24 cellular contexts compared by ENCODE assay signal in the genomic region with DNA sequence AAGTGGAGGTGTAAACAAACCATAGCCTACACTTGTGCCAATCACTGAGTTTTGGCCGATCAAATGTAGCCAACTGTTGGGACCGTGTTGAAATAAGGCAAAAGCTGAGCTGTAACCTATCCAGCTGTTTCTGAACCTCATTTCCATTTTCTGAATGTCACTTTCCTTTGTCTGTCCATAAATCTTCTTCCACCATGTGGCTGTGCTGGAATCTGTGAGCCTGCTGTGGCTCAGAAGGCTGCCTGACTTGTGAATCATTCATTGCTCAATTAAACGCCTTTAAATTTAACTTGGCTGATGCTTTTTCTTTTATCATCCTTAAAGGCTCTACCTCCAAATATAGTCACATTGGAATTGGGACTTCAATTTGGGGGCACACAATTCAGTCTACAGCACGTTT.
DNase-seq lines count a peak whose midpoint lies in the region; ATAC-seq and TF ChIP-seq lines count a peak whose summit lies in the region.
"Had no signal": no experiment of that assay in that cellular context is flagged by ENCODE, and none has a peak within 500 bp of the region (broad histone marks: within the 10 kb centered on the region; RNA-seq: fewer than 3 reads in every experiment).

No MANE protein-coding gene starts in this region.

- H3K4me3 ChIP-seq in AG10803 (ENCODE audit: low read length) = no peak overlapping the region
- H3K4me3 ChIP-seq in IMR-90 (ENCODE audit: insufficient read depth, low read depth, low read length) = no peak overlapping the region
- no peak overlapping the region for H3K4me3 ChIP-seq in astrocyte of the cerebellum (ENCODE audit: low read depth, low read length)
- H3K4me3 ChIP-seq in coronary artery = no peak overlapping the region
- H3K4me3 ChIP-seq: esophagus muscularis mucosa, heart right ventricle, right lobe of liver, uterus had no signal

- peak; percentile 84 for DNase-seq in AG10803 (ENCODE audit: low read depth)
- peak; percentile 70 for DNase-seq in IMR-90
- DNase-seq in astrocyte of the cerebellum (ENCODE audit: low read depth) = peak; percentile 63
- peak; percentile 79 for DNase-seq in kidney glomerular epithelial cell (lab: John Stamatoyannopoulos, UW)
- DNase-seq in activated T-cell treated with anti-CD3 and anti-CD28 coated beads, Interleukin-2, amount 50 U/mL, for 48 hours = no peak
- no peak for DNase-seq in OCI-M2 (lab: John Stamatoyannopoulos, UW; ENCODE audit: unreplicated experiment)
- DNase-seq in HCEC 1CT = no peak
- no peak for DNase-seq in coronary artery (ENCODE audit: low spot score)
- DNase-seq: ACHN; activated CD4-positive, alpha-beta T cell treated with anti-CD3 and anti-CD28 coated beads, Interleukin-2, amount 10 ng/mL, durations not matched to agents 24 days and 14 days; activated CD8-positive, alpha-beta memory T cell treated with anti-CD3 and anti-CD28 coated beads, Interleukin-2, amount 50 U/mL, for 48 hours; activated naive CD4-positive, alpha-beta T cell treated with Interleukin-2 at 50 U/mL for 16 hours; aorta; COR-L47; heart right ventricle; NCI-H1436; right lobe of liver; stimulated activated CD4-positive, alpha-beta T cell treated with anti-CD3 and anti-CD28 coated beads, Interleukin-2, amount 100 ng/mL, for 24 hours; uterus had no signal

- no peak for TF ChIP-seq CTCF in AG10803 (conservative IDR thresholded peaks at IDR 0.05; ENCODE audit: low read length)
- TF ChIP-seq CTCF in IMR-90 (conservative IDR thresholded peaks at IDR 0.05; ENCODE audit: low read depth, low read length) = no peak
- TF ChIP-seq CTCF in astrocyte of the cerebellum (IDR thresholded peaks at IDR 0.05; ENCODE audit: low read depth, low read length, missing control alignments) = no peak
- no peak for TF ChIP-seq CTCF in coronary artery (IDR thresholded peaks at IDR 0.05)

- intact Hi-C loops in IMR-90 (cut with micrococcal nuclease) = loop anchor here (5.0 kb wide), 1 partner anchor 47 kb away; no protein-coding TSS in a partner anchor

- no peak overlapping the region for H4K5ac ChIP-seq in IMR-90 (ENCODE audit: low read depth, low read length)

- in situ Hi-C loops in IMR-90 (cut with MboI; ENCODE audit: low sequenced_read_pairs) = no loop called here
- in situ Hi-C loops in astrocyte of the cerebellum (cut with HindIII; ENCODE audit: low sequenced_read_pairs) = no loop called here

- H3K79me1 ChIP-seq in IMR-90 (ENCODE audit: low read depth in 1 of 2, low read length in 2 of 2) = no peaks in the 10 kb centered on the region

- no peak overlapping the region for H3K9ac ChIP-seq in IMR-90 (ENCODE audit: low read depth, low read length)
- H3K9ac ChIP-seq: KMS-11 had no signal

- no peak for TF ChIP-seq RAD21 in IMR-90 (IDR thresholded peaks at IDR 0.05; ENCODE audit: low read length)

- no peak overlapping the region for H2AK9ac ChIP-seq in IMR-90 (replicated peaks; ENCODE audit: low read depth, low read length, poor library complexity)

- H2AK5ac ChIP-seq in IMR-90 (ENCODE audit: low read depth, low read length) = no peak overlapping the region

- H2BK15ac ChIP-seq in IMR-90 (ENCODE audit: low read depth, low read length) = peak overlapping the region; percentile 59; the same call in 1 of the 3 replicates

- POLR2A ChIA-PET in IMR-90 (lab: Charles Lee; ENCODE audit: unreplicated experiment) = no interaction called here

- H2AFZ ChIP-seq in IMR-90 (replicated peaks; ENCODE audit: low read length, poor library complexity) = no peak overlapping the region

- H3K9me1 ChIP-seq in IMR-90 (ENCODE audit: insufficient read depth, low read length) = no peaks in the 10 kb centered on the region

- peak overlapping the region; percentile 78 for H2BK5ac ChIP-seq in IMR-90 (ENCODE audit: low read depth, low read length, poor library complexity, severe bottlenecking)

- H3K36me3 ChIP-seq in IMR-90 (ENCODE audit: control insufficient read depth, insufficient read depth, low read length) = no peaks in the 10 kb centered on the region
- H3K36me3 ChIP-seq: esophagus muscularis mucosa, heart right ventricle, neutrophil, right lobe of liver, uterus had no signal

- ATAC-seq in IMR-90 (ENCODE audit: low read depth) = peak; percentile 37; the same call in 1 of the 2 replicates
- ATAC-seq: heart right ventricle, right lobe of liver had no signal

- H3K4ac ChIP-seq in IMR-90 (ENCODE audit: low read depth, low read length) = peak overlapping the region; percentile 76

- H4K20me1 ChIP-seq in IMR-90 (ENCODE audit: insufficient read depth, low read length) = no peaks in the 10 kb centered on the region

- H3K27ac ChIP-seq in IMR-90 (ENCODE audit: insufficient read depth, low read length) (no peak overlapping the region), coronary artery (no peak overlapping the region)
- H3K27ac ChIP-seq: esophagus muscularis mucosa, heart right ventricle, HL-60, KMS-11, neutrophil, right lobe of liver, RWPE1, uterus had no signal

- no peaks in the 10 kb centered on the region for H3K27me3 ChIP-seq in IMR-90 (ENCODE audit: control insufficient read depth, insufficient read depth, low read length)
- H3K27me3 ChIP-seq: esophagus muscularis mucosa, heart right ventricle, neutrophil, right lobe of liver, uterus had no signal

- dilution Hi-C loops in IMR-90 (cut with HindIII; ENCODE audit: low sequenced_read_pairs, unreplicated experiment) = no loop called here

- H3K9me3 ChIP-seq in IMR-90 (ENCODE audit: control insufficient read depth, insufficient read depth, low read length) = no peaks in the 10 kb centered on the region
- H3K9me3 ChIP-seq: esophagus muscularis mucosa, neutrophil, right lobe of liver, uterus had no signal

- BruUV-seq in IMR-90 (replicated peaks; lab: Mats Ljungman, UMichigan) = no TSS peak

- no CpG with 5 or more reads among the region's 4 CpGs for WGBS in IMR-90 (ENCODE audit: extremely low coverage in 2 of 2, insufficient read length in 1 of 2), 2 experiments

- H2BK20ac ChIP-seq in IMR-90 (ENCODE audit: low read depth, low read length) = peak overlapping the region; percentile 61; the same call in 1 of the 2 replicates

- H3K18ac ChIP-seq in IMR-90 (ENCODE audit: low read depth, low read length) = peak overlapping the region; percentile 11; the same call in 1 of the 2 replicates

- H2BK120ac ChIP-seq in IMR-90 (ENCODE audit: low read depth, low read length) = peak overlapping the region; percentile 64; the same call in 1 of the 2 replicates

- no peak overlapping the region for H3K4me2 ChIP-seq in IMR-90 (ENCODE audit: low read depth, low read length)
- H3K4me2 ChIP-seq: KMS-11 had no signal

- H3K23ac ChIP-seq in IMR-90 (ENCODE audit: low read depth, low read length) = no peak overlapping the region; the same call in 1 of the 2 replicates

- CTCF ChIA-PET in IMR-90 (lab: Yijun Ruan, JAX) = no interaction called here

- H3K4me1 ChIP-seq in IMR-90 (ENCODE audit: control insufficient read depth, insufficient read depth, low read length) = peaks cover 7% of the 10 kb centered on the region; the same call in 1 of the 2 replicates
- H3K4me1 ChIP-seq: uterus had no signal

- peak overlapping the region in 1 of 2 experiments; percentile 67; a peak in 1 of 4 replicates for H4K8ac ChIP-seq in IMR-90 (ENCODE audit: low read depth in 2 of 2, low read length in 2 of 2)

- H4K91ac ChIP-seq in IMR-90 (ENCODE audit: insufficient read depth, low read depth, low read length) = 0 out of 2 replicates have a peak overlapping the region, but pooled peaks have one; percentile 43

- no peak for TF ChIP-seq POLR2A in IMR-90 (IDR thresholded peaks at IDR 0.05; ENCODE audit: low read depth, low read length)

- no peak overlapping the region for H3K14ac ChIP-seq in IMR-90 (replicated peaks; ENCODE audit: low read depth, low read length)

- no peak overlapping the region for H3K56ac ChIP-seq in IMR-90 (ENCODE audit: extremely low read depth, insufficient read depth, low read length)

TF ChIP-seq in IMR-90, 13 proteins besides CTCF, POLR2A, EP300 and RAD21:
- TF ChIP-seq MAFK (IDR thresholded peaks at IDR 0.05; ENCODE audit: low read depth, low read length) = no peak
- TF ChIP-seq CEBPB (IDR thresholded peaks at IDR 0.05; ENCODE audit: low read depth, low read length) = peak; percentile 75; the same call in 1 of the 2 replicates
- TF ChIP-seq USF2 (IDR thresholded peaks at IDR 0.05; ENCODE audit: low read depth, low read length) = peak; percentile 52; the same call in 1 of the 2 replicates

Comparison
In these comparisons a context has a peak if more than half of its experiments do, and no peak if none do; other contexts are left out.
1. DNase-seq: peak in AG10803 (single experiment), IMR-90 (single experiment), astrocyte of the cerebellum (single experiment) and kidney glomerular epithelial cell (single experiment); none in activated T-cell treated with anti-CD3 and anti-CD28 coated beads, Interleukin-2, amount 50 U/mL, for 48 hours (0 of 2), OCI-M2 (single experiment), HCEC 1CT (single experiment) and coronary artery (single experiment).